Comparison of ENCODE assay signal across 16 cellular contexts in genomic region chr6:72788188-72788587, GRCh38.
DNase-seq lines count a peak whose midpoint lies in the region; ATAC-seq and TF ChIP-seq lines count a peak whose summit lies in the region.
"Had no signal": no experiment of that assay in that cellular context is flagged by ENCODE, and none has a peak within 500 bp of the region (broad histone marks: within the 10 kb centered on the region; RNA-seq: fewer than 3 reads in every experiment).

No MANE protein-coding gene starts in this region.

- H3K27ac ChIP-seq in GM23338 (ENCODE audit: low read depth), result no peak overlapping the region
- H3K27ac ChIP-seq in SK-N-MC, result peak overlapping the region; percentile 57; the same call in 1 of the 2 replicates
- H3K27ac ChIP-seq in upper lobe of right lung, result no peak overlapping the region
- H3K27ac ChIP-seq: body of pancreas had no signal

- H3K36me3 ChIP-seq in GM23338 (ENCODE audit: insufficient read depth) (no peaks in the 10 kb centered on the region), SK-N-MC (ENCODE audit: insufficient read depth, low read length) (no peaks in the 10 kb centered on the region), upper lobe of right lung (no peaks in the 10 kb centered on the region)

- TF ChIP-seq CTCF in GM23338 (conservative IDR thresholded peaks at IDR 0.05; ENCODE audit: low read depth in 2 of 2) (no peak), upper lobe of right lung (IDR thresholded peaks at IDR 0.05) (no peak)

- H3K79me2 ChIP-seq in GM23338 (replicated peaks; ENCODE audit: insufficient read depth), result no peaks in the 10 kb centered on the region

- H3K27me3 ChIP-seq in GM23338 (ENCODE audit: insufficient read depth) (no peaks in the 10 kb centered on the region), upper lobe of right lung (no peaks in the 10 kb centered on the region)
- H3K27me3 ChIP-seq: body of pancreas had no signal

- H3K9me3 ChIP-seq in SK-N-MC (ENCODE audit: low read depth, low read length), result no peaks in the 10 kb centered on the region
- H3K9me3 ChIP-seq in upper lobe of right lung, result no peaks in the 10 kb centered on the region
- H3K9me3 ChIP-seq: body of pancreas had no signal

- no peaks in the 10 kb centered on the region for H3K4me1 ChIP-seq in GM23338 (ENCODE audit: insufficient read depth)
- H3K4me1 ChIP-seq in upper lobe of right lung, result peaks cover 8% of the 10 kb centered on the region
- H3K4me1 ChIP-seq: body of pancreas had no signal

- no peak overlapping the region for H3K4me3 ChIP-seq in GM23338
- H3K4me3 ChIP-seq in SK-N-MC, result no peak overlapping the region
- H3K4me3 ChIP-seq in skeletal muscle cell (ENCODE audit: low read depth, low read length), result no peak overlapping the region
- H3K4me3 ChIP-seq in upper lobe of right lung, result no peak overlapping the region
- H3K4me3 ChIP-seq: body of pancreas had no signal

- H3K9me2 ChIP-seq in GM23338 (ENCODE audit: insufficient read depth), result no peaks in the 10 kb centered on the region

- H2AFZ ChIP-seq in GM23338, result no peak overlapping the region

- H3K27me3 Mint-ChIP-seq in GM23338 (ENCODE audit: insufficient read depth, low read depth, poor library complexity), result no peaks in the 10 kb centered on the region
- H3K27me3 Mint-ChIP-seq: activated CD4-positive, alpha-beta T cell treated with anti-CD3 and anti-CD28 coated beads for 36 hours; CD4-positive, alpha-beta T cell; progenitor cell of endocrine pancreas; stimulated activated naive CD8-positive, alpha-beta T cell treated with anti-CD3 and anti-CD28 coated beads, Interleukin-15, Interleukin-2, amounts not matched to agents 100 ng/mL and 50 ng/mL, for 24 hours had no signal

- no peaks in the 10 kb centered on the region for H4K20me1 ChIP-seq in GM23338 (replicated peaks; ENCODE audit: insufficient read depth)

- no peak overlapping the region for H3K4me3 Mint-ChIP-seq in GM23338
- H3K4me3 Mint-ChIP-seq: activated CD4-positive, alpha-beta T cell treated with anti-CD3 and anti-CD28 coated beads for 36 hours; activated T-helper 1 cell treated with anti-CD3 and anti-CD28 coated beads, Interleukin-12 subunit alpha, Interleukin-12 subunit beta, Interleukin-2, Interleukin-4 antibody, amounts not matched to agents 30 ng/mL and 10 ng/mL and 1 ng/mL, durations not matched to agents 14 hours and 24 hours and 36 hours; CD4-positive, alpha-beta T cell; mesothelial cell of epicardium; stimulated activated naive CD8-positive, alpha-beta T cell treated with anti-CD3 and anti-CD28 coated beads, Interleukin-15, Interleukin-2, amounts not matched to agents 100 ng/mL and 50 ng/mL, for 24 hours had no signal

- no peaks in the 10 kb centered on the region for H3F3A ChIP-seq in GM23338 (replicated peaks; ENCODE audit: low read depth)

- H3K36me3 Mint-ChIP-seq in GM23338 (ENCODE audit: low read depth), result no peaks in the 10 kb centered on the region
- H3K36me3 Mint-ChIP-seq: mesothelial cell of epicardium had no signal

- ATAC-seq in GM23338, result no peak
- ATAC-seq in GM21619 (IDR thresholded peaks at IDR 0.05; ENCODE audit: unreplicated experiment), result no peak
- ATAC-seq in sciatic nerve, result no peak
- ATAC-seq in upper lobe of right lung, result no peak
- ATAC-seq: activated CD4-positive, alpha-beta T cell treated with anti-CD3 and anti-CD28 coated beads for 36 hours; body of pancreas had no signal

- DNase-seq in GM23338 (ENCODE audit: low spot score), result no peak
- DNase-seq in SK-N-MC (ENCODE audit: low read depth, low spot score), result no peak
- peak; percentile 31 for DNase-seq in fibroblast of peridontal ligament (ENCODE audit: extremely low read depth)
- peak; percentile 25 for DNase-seq in skeletal muscle cell (ENCODE audit: low read depth)
- no peak for DNase-seq in sciatic nerve (ENCODE audit: low spot score)
- DNase-seq in upper lobe of right lung, result no peak
- DNase-seq in hippocampal formation (lab: John Stamatoyannopoulos, UW), result no peak
- DNase-seq: activated CD4-positive, alpha-beta T cell treated with anti-CD3 and anti-CD28 coated beads for 36 hours; body of pancreas; CD4-positive, alpha-beta T cell; NCI-H2081 treated with DMSO at 0.1 percent for 48 hours had no signal

- H3K9ac ChIP-seq in SK-N-MC (ENCODE audit: insufficient read length), result no peak overlapping the region

- peak overlapping the region; percentile 78; the same call in 1 of the 2 replicates for H3K27ac Mint-ChIP-seq in GM23338
- H3K27ac Mint-ChIP-seq: activated CD4-positive, alpha-beta T cell treated with anti-CD3 and anti-CD28 coated beads for 36 hours; activated T-helper 1 cell treated with anti-CD3 and anti-CD28 coated beads, Interleukin-12 subunit alpha, Interleukin-12 subunit beta, Interleukin-2, Interleukin-4 antibody, amounts not matched to agents 30 ng/mL and 10 ng/mL and 1 ng/mL, durations not matched to agents 14 hours and 24 hours and 36 hours; CD4-positive, alpha-beta T cell; stimulated activated naive CD8-positive, alpha-beta T cell treated with anti-CD3 and anti-CD28 coated beads, Interleukin-15, Interleukin-2, amounts not matched to agents 100 ng/mL and 50 ng/mL, for 24 hours had no signal

- no peaks in the 10 kb centered on the region for H3K9me3 Mint-ChIP-seq in GM23338
- H3K9me3 Mint-ChIP-seq: activated T-helper 1 cell treated with anti-CD3 and anti-CD28 coated beads, Interleukin-12 subunit alpha, Interleukin-12 subunit beta, Interleukin-2, Interleukin-4 antibody, amounts not matched to agents 30 ng/mL and 10 ng/mL and 1 ng/mL, durations not matched to agents 14 hours and 24 hours and 36 hours; CD4-positive, alpha-beta T cell had no signal

- H3K4me1 Mint-ChIP-seq in GM23338, result peaks cover 8% of the 10 kb centered on the region; the same call in 2 of the 3 replicates
- H3K4me1 Mint-ChIP-seq: activated CD4-positive, alpha-beta T cell treated with anti-CD3 and anti-CD28 coated beads for 36 hours had no signal

- intact Hi-C loops in sciatic nerve (cut with DNase I), result no loop called here
- intact Hi-C loops in upper lobe of right lung (cut with DNase I), result no loop called here

- no peak overlapping the region for H3K4me2 ChIP-seq in GM23338

TF ChIP-seq in GM23338, 12 proteins besides CTCF, POLR2A, EP300 and RAD21 (continues in another document):
- TF ChIP-seq JUNB (IDR thresholded peaks at IDR 0.05; ENCODE audit: unreplicated experiment) (no peak), ZNF114 (CRISPR knock-in tag; IDR thresholded peaks at IDR 0.05) (no peak), REST (IDR thresholded peaks at IDR 0.05; ENCODE audit: unreplicated experiment) (no peak), NANOG (IDR thresholded peaks at IDR 0.05; ENCODE audit: borderline replicate concordance) (no peak), CREB1 (CRISPR knock-in tag; IDR thresholded peaks at IDR 0.05; ENCODE audit: low read depth) (no peak), ZNF331 (CRISPR knock-in tag; IDR thresholded peaks at IDR 0.05; ENCODE audit: low read depth) (no peak), EZH2phosphoT487 (IDR thresholded peaks at IDR 0.05; ENCODE audit: unreplicated experiment) (no peak)
- TF ChIP-seq, protein P1, sequence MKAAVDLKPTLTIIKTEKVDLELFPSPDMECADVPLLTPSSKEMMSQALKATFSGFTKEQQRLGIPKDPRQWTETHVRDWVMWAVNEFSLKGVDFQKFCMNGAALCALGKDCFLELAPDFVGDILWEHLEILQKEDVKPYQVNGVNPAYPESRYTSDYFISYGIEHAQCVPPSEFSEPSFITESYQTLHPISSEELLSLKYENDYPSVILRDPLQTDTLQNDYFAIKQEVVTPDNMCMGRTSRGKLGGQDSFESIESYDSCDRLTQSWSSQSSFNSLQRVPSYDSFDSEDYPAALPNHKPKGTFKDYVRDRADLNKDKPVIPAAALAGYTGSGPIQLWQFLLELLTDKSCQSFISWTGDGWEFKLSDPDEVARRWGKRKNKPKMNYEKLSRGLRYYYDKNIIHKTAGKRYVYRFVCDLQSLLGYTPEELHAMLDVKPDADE (IDR thresholded peaks at IDR 0.05), result no peak

Comparison
In these comparisons a context has a peak if more than half of its experiments do, and no peak if none do; other contexts are left out.
1. DNase-seq: peak in fibroblast of peridontal ligament (single experiment) and skeletal muscle cell (single experiment); none in GM23338 (single experiment), SK-N-MC (single experiment), sciatic nerve (single experiment), upper lobe of right lung (single experiment) and hippocampal formation (0 of 2).